13 cellular contexts compared by ENCODE assay signal in genomic region chr12:108306506-108306905, GRCh38. TPM values are rescaled to one million over a fixed set of nuclear protein-coding genes. Genes with fewer than 3 reads are reported as not detected.
DNase-seq lines count a peak whose midpoint lies in the region; ATAC-seq, FAIRE-seq and TF ChIP-seq lines count a peak whose summit lies in the region.
"Had no signal": no experiment of that assay in that cellular context is flagged by ENCODE, and none has a peak within 500 bp of the region (broad histone marks: within the 10 kb centered on the region; RNA-seq: fewer than 3 reads in every experiment).

No MANE protein-coding gene starts in this region.

- H3K36me3 Mint-ChIP-seq in activated CD4-positive, alpha-beta memory T cell treated with anti-CD3 and anti-CD28 coated beads, Interleukin-2, amount 10 ng/mL, durations not matched to agents 7 days and 5 days (ENCODE audit: low read depth): no peaks in the 10 kb centered on the region
- H3K36me3 Mint-ChIP-seq in activated CD4-positive, alpha-beta memory T cell treated with anti-CD3 and anti-CD28 coated beads for 36 hours: no peaks in the 10 kb centered on the region
- no peaks in the 10 kb centered on the region for H3K36me3 Mint-ChIP-seq in natural killer cell treated with Interleukin-12 subunit alpha and Interleukin-12 subunit beta and Interleukin-15 and Interleukin-18, amount 100 ng/mL, for 72 hours
- H3K36me3 Mint-ChIP-seq: memory B cell had no signal

- POLR2A ChIA-PET in activated CD4-positive, alpha-beta memory T cell treated with anti-CD3 and anti-CD28 coated beads, Interleukin-2, amount 10 ng/mL, durations not matched to agents 7 days and 5 days (lab: Charles Lee): interaction anchor here (2.1 kb wide), 1 partner anchor 9 kb away, joined by 10 read pairs; no protein-coding TSS in a partner anchor
- POLR2A ChIA-PET in activated CD4-positive, alpha-beta memory T cell treated with anti-CD3 and anti-CD28 coated beads for 36 hours (lab: Charles Lee): no interaction called here

- peak; percentile 59 to 60 for ATAC-seq in natural killer cell treated with Interleukin-12 subunit alpha and Interleukin-12 subunit beta and Interleukin-15 and Interleukin-18, amount 100 ng/mL, for 72 hours
- ATAC-seq in GM19035 (IDR thresholded peaks at IDR 0.05; ENCODE audit: unreplicated experiment): no peak

- TF ChIP-seq POLR2A in transverse colon (IDR thresholded peaks at IDR 0.05) (no peak), GM12891 (IDR thresholded peaks at IDR 0.05; ENCODE audit: low read depth, low read length) (no peak)

- TF ChIP-seq EP300 in transverse colon (IDR thresholded peaks at IDR 0.05; ENCODE audit: low read depth): no peak

- H3K4me1 Mint-ChIP-seq in activated CD4-positive, alpha-beta memory T cell treated with anti-CD3 and anti-CD28 coated beads, Interleukin-2, amount 10 ng/mL, durations not matched to agents 7 days and 5 days: peaks cover 35% of the 10 kb centered on the region
- H3K4me1 Mint-ChIP-seq in activated CD4-positive, alpha-beta memory T cell treated with anti-CD3 and anti-CD28 coated beads for 36 hours (ENCODE audit: low read depth): no peaks in the 10 kb centered on the region
- peaks cover 59 to 75% of the 10 kb centered on the region in 2 donors for H3K4me1 Mint-ChIP-seq in natural killer cell treated with Interleukin-12 subunit alpha and Interleukin-12 subunit beta and Interleukin-15 and Interleukin-18, amount 100 ng/mL, for 72 hours (ENCODE audit: low read depth in 2 of 2)
- H3K4me1 Mint-ChIP-seq: activated B cell treated with CpG ODN at 0.5 μM for 24 hours, memory B cell had no signal

- H3K4me3 ChIP-seq in colonic mucosa (no peak overlapping the region), transverse colon (no peak overlapping the region)

- H3K9ac ChIP-seq in colonic mucosa (ENCODE audit: low read depth in 2 of 2, low read length in 2 of 2): peak overlapping the region in 1 of 2 donors; percentile 48

- CTCF ChIA-PET in activated CD4-positive, alpha-beta memory T cell treated with anti-CD3 and anti-CD28 coated beads, Interleukin-2, amount 10 ng/mL, durations not matched to agents 7 days and 5 days (lab: Charles Lee): interaction anchor here (0.6 to 3.8 kb wide), 3 partner anchors 9 to 390 kb away, joined by 3 to 17 read pairs (median 4); no protein-coding TSS in a partner anchor
- CTCF ChIA-PET in activated CD4-positive, alpha-beta memory T cell treated with anti-CD3 and anti-CD28 coated beads for 36 hours (lab: Charles Lee): no interaction called here

- no peak for FAIRE-seq in GM12891 (lab: Jason Lieb, UNC)

- H3K27me3 ChIP-seq in colonic mucosa (no peaks in the 10 kb centered on the region), transverse colon (no peaks in the 10 kb centered on the region)

- peaks cover 3% of the 10 kb centered on the region for H3K4me1 ChIP-seq in colonic mucosa
- H3K4me1 ChIP-seq in transverse colon: peaks cover 16 to 34% (median 21%) of the 10 kb centered on the region in 4 donors

- peaks cover 18% of the 10 kb centered on the region for H3K27me3 Mint-ChIP-seq in activated CD4-positive, alpha-beta memory T cell treated with anti-CD3 and anti-CD28 coated beads, Interleukin-2, amount 10 ng/mL, durations not matched to agents 7 days and 5 days
- H3K27me3 Mint-ChIP-seq in activated CD4-positive, alpha-beta memory T cell treated with anti-CD3 and anti-CD28 coated beads for 36 hours: peaks cover 18% of the 10 kb centered on the region
- no peaks in the 10 kb centered on the region for H3K27me3 Mint-ChIP-seq in natural killer cell treated with Interleukin-12 subunit alpha and Interleukin-12 subunit beta and Interleukin-15 and Interleukin-18, amount 100 ng/mL, for 72 hours

- no peak for DNase-seq in activated CD4-positive, alpha-beta memory T cell treated with anti-CD3 and anti-CD28 coated beads, Interleukin-2, amount 10 ng/mL, durations not matched to agents 7 days and 5 days
- no peak for DNase-seq in activated CD4-positive, alpha-beta memory T cell treated with anti-CD3 and anti-CD28 coated beads for 36 hours
- DNase-seq in colonic mucosa: no peak
- DNase-seq in natural killer cell treated with Interleukin-12 subunit alpha and Interleukin-12 subunit beta and Interleukin-15 and Interleukin-18, amount 100 ng/mL, for 72 hours (ENCODE audit: low spot score): no peak
- DNase-seq in transverse colon: no peak
- DNase-seq in GM12891 (ENCODE audit: insufficient read length, low spot score): no peak
- DNase-seq in iPS-NIHi7 (ENCODE audit: extremely low spot score): no peak
- DNase-seq: activated B cell treated with CpG ODN at 0.5 μM for 24 hours; activated T-cell treated with anti-CD3 and anti-CD28 coated beads, Interleukin-2, amount 50 U/mL, for 24 hours; NCI-H446 treated with DMSO at 0.1 percent for 48 hours had no signal

- intact Hi-C loops in activated CD4-positive, alpha-beta memory T cell treated with anti-CD3 and anti-CD28 coated beads for 36 hours (cut with micrococcal nuclease): no loop called here
- intact Hi-C loops in colonic mucosa (cut with DNase I) (no loop called here), transverse colon (cut with DNase I; ENCODE audit: low total_unique reads) (no loop called here)

- peak overlapping the region; percentile 69 for H3K27ac ChIP-seq in colonic mucosa
- H3K27ac ChIP-seq in transverse colon: peak overlapping the region; percentile 73 to 75 (median 74)

- H3K9me3 ChIP-seq in colonic mucosa (no peaks in the 10 kb centered on the region), transverse colon (no peaks in the 10 kb centered on the region)

- no peaks in the 10 kb centered on the region for H3K9me3 Mint-ChIP-seq in activated CD4-positive, alpha-beta memory T cell treated with anti-CD3 and anti-CD28 coated beads, Interleukin-2, amount 10 ng/mL, durations not matched to agents 7 days and 5 days
- H3K9me3 Mint-ChIP-seq in activated CD4-positive, alpha-beta memory T cell treated with anti-CD3 and anti-CD28 coated beads for 36 hours: no peaks in the 10 kb centered on the region
- H3K9me3 Mint-ChIP-seq in natural killer cell treated with Interleukin-12 subunit alpha and Interleukin-12 subunit beta and Interleukin-15 and Interleukin-18, amount 100 ng/mL, for 72 hours: peaks cover 3% of the 10 kb centered on the region
- H3K9me3 Mint-ChIP-seq: activated B cell treated with CpG ODN at 0.5 μM for 24 hours; activated T-cell treated with anti-CD3 and anti-CD28 coated beads, Interleukin-2, amount 50 U/mL, for 24 hours; memory B cell had no signal

- H3K36me3 ChIP-seq in colonic mucosa (no peaks in the 10 kb centered on the region), transverse colon (no peaks in the 10 kb centered on the region)

- peak overlapping the region; percentile 47 for H3K27ac Mint-ChIP-seq in activated CD4-positive, alpha-beta memory T cell treated with anti-CD3 and anti-CD28 coated beads, Interleukin-2, amount 10 ng/mL, durations not matched to agents 7 days and 5 days
- H3K27ac Mint-ChIP-seq in activated CD4-positive, alpha-beta memory T cell treated with anti-CD3 and anti-CD28 coated beads for 36 hours: no peak overlapping the region
- H3K27ac Mint-ChIP-seq in natural killer cell treated with Interleukin-12 subunit alpha and Interleukin-12 subunit beta and Interleukin-15 and Interleukin-18, amount 100 ng/mL, for 72 hours: peak overlapping the region; percentile 87 to 88
- H3K27ac Mint-ChIP-seq: activated B cell treated with CpG ODN at 0.5 μM for 24 hours; activated T-cell treated with anti-CD3 and anti-CD28 coated beads, Interleukin-2, amount 50 U/mL, for 24 hours; memory B cell had no signal

- H3K4me3 Mint-ChIP-seq in activated CD4-positive, alpha-beta memory T cell treated with anti-CD3 and anti-CD28 coated beads, Interleukin-2, amount 10 ng/mL, durations not matched to agents 7 days and 5 days: no peak overlapping the region
- no peak overlapping the region for H3K4me3 Mint-ChIP-seq in activated CD4-positive, alpha-beta memory T cell treated with anti-CD3 and anti-CD28 coated beads for 36 hours
- H3K4me3 Mint-ChIP-seq in natural killer cell treated with Interleukin-12 subunit alpha and Interleukin-12 subunit beta and Interleukin-15 and Interleukin-18, amount 100 ng/mL, for 72 hours: peak overlapping the region; percentile 93
- H3K4me3 Mint-ChIP-seq: activated B cell treated with CpG ODN at 0.5 μM for 24 hours; activated T-cell treated with anti-CD3 and anti-CD28 coated beads, Interleukin-2, amount 50 U/mL, for 24 hours; memory B cell had no signal

- in situ Hi-C loops in transverse colon (cut with MboI; ENCODE audit: low pct_ligation_motif_present in 1 of 4, low pct_unique_long_range_greater_than_20kb in 1 of 4, low sequenced_read_pairs in 3 of 4): no loop called here

- TF ChIP-seq CTCF in colonic mucosa (IDR thresholded peaks at IDR 0.05): no peak
- TF ChIP-seq CTCF in transverse colon (IDR thresholded peaks at IDR 0.05): no peak

- WGBS in transverse colon (ENCODE audit: low coverage in 1 of 2), 2 donors: 81% methylated on average over 3 of the region's 3 CpGs; no CpG with 5 or more reads in 1 of the 2 donors

TF ChIP-seq in GM12891, 5 proteins besides CTCF, POLR2A, EP300 and RAD21:
- TF ChIP-seq PAX5 (IDR thresholded peaks at IDR 0.05; ENCODE audit: insufficient read depth, low read length, severe bottlenecking): no peak
- TF ChIP-seq TAF1 (IDR thresholded peaks at IDR 0.05; ENCODE audit: low read depth, low read length): no peak
- TF ChIP-seq SPI1 (IDR thresholded peaks at IDR 0.05; ENCODE audit: low read depth, low read length): no peak

RNA-seq across cellular contexts. Expression of gene CMKLR1, which starts 32.6 kb away (rescaled TPM):
- not detected for total RNA-seq in activated CD4-positive, alpha-beta memory T cell treated with anti-CD3 and anti-CD28 coated beads, Interleukin-2, amount 10 ng/mL, durations not matched to agents 7 days and 5 days
- not detected for total RNA-seq in activated CD4-positive, alpha-beta memory T cell treated with anti-CD3 and anti-CD28 coated beads for 36 hours
- total RNA-seq in colonic mucosa: 1 to 10 TPM; 3.0 to 4.9 TPM
- 1 to 10 TPM in 1 of 2 donors, under 1 TPM in 1; 0.26 to 1.1 TPM for total RNA-seq in natural killer cell treated with Interleukin-12 subunit alpha and Interleukin-12 subunit beta and Interleukin-15 and Interleukin-18, amount 100 ng/mL, for 72 hours
- total RNA-seq in transverse colon: 10 to 100 TPM in 1 of 4 donors, 1 to 10 TPM in 3; 4.2 to 13.5 (median 4.5) TPM
- 11.8 TPM for polyA plus RNA-seq in GM12891 (2012; ENCODE audit: low read depth, missing spikeins)
- total RNA-seq: A172 had no signal
